In the genomic region with DNA sequence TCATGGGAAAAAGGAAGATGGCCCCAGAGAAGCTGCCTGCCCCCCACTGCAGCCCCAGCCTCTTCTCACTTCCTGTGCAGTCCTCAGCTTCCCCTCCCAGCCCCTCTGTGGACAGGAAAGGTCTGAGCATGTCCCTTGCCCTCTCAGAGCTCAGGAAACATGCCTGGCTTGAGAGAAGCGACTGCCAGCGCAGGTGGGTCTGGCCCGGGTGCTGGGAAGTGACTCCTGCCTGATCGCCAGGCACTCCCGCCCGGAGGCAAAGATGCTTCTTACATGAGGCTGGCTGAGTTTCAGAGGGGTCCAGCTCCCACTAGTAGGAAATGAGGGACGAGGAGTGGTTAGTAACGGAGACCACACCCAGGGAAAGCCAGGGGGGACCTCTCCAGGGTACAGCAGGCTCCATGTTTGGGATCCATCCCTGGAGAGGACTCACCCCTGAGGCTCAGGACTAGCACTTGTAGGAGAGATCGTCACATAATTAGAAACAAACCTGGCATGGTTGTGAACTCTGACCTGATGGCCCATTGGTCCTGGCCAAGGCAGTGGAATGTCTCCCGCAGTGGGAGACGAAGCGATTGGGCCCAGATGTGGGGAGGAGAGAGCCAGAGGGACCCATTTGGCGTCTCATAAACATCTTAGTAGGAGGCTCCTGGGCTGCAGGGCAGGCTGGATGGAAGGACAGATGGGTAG, we compare ENCODE assay signal across 23 cellular contexts. TPM values are rescaled to one million over a fixed set of nuclear protein-coding genes. Genes with fewer than 3 reads are reported as not detected.
DNase-seq lines count a peak whose midpoint lies in the region; ATAC-seq and TF ChIP-seq lines count a peak whose summit lies in the region.
"Had no signal": no experiment of that assay in that cellular context is flagged by ENCODE, and none has a peak within 500 bp of the region (broad histone marks: within the 10 kb centered on the region; RNA-seq: fewer than 3 reads in every experiment).

No MANE protein-coding gene starts in this region.

- H3K18ac ChIP-seq in neuronal stem cell (ENCODE audit: low read length), result peak overlapping the region; percentile 11

- H3K4ac ChIP-seq in neuronal stem cell (ENCODE audit: low read length), result no peak overlapping the region

- no peak overlapping the region for H3K27ac Mint-ChIP-seq in activated T-helper 2 cell treated with anti-CD3 and anti-CD28 coated beads, Interferon-gamma antibody, Interleukin-2, Interleukin-4, amounts not matched to agents 10 μg/mL and 5 μg/mL and 100 μg/mL, durations not matched to agents 14 hours and 24 hours and 36 hours
- H3K27ac Mint-ChIP-seq: activated naive CD8-positive, alpha-beta T cell treated with anti-CD3 and anti-CD28 coated beads for 36 hours; activated T-helper 1 cell treated with anti-CD3 and anti-CD28 coated beads, Interleukin-12 subunit alpha, Interleukin-12 subunit beta, Interleukin-2, Interleukin-4 antibody, amounts not matched to agents 30 ng/mL and 10 ng/mL and 1 ng/mL, durations not matched to agents 14 hours and 24 hours and 36 hours; stimulated activated naive CD8-positive, alpha-beta T cell treated with anti-CD3 and anti-CD28 coated beads, Interleukin-15, Interleukin-2, amounts not matched to agents 100 ng/mL and 50 ng/mL, for 24 hours had no signal

- no peaks in the 10 kb centered on the region for H3K27me3 Mint-ChIP-seq in activated T-helper 2 cell treated with anti-CD3 and anti-CD28 coated beads, Interferon-gamma antibody, Interleukin-2, Interleukin-4, amounts not matched to agents 10 μg/mL and 5 μg/mL and 100 μg/mL, durations not matched to agents 14 hours and 24 hours and 36 hours (ENCODE audit: low read depth)
- H3K27me3 Mint-ChIP-seq: stimulated activated naive CD8-positive, alpha-beta T cell treated with anti-CD3 and anti-CD28 coated beads, Interleukin-15, Interleukin-2, amounts not matched to agents 100 ng/mL and 50 ng/mL, for 24 hours had no signal

- peak; percentile 29 for DNase-seq in left ventricle myocardium superior
- DNase-seq in heart left ventricle, result no peak
- no peak for DNase-seq in esophagus muscularis mucosa (ENCODE audit: extremely low spot score)
- DNase-seq in neuronal stem cell (ENCODE audit: low spot score), result no peak
- no peak for DNase-seq in aorta
- DNase-seq in activated T-helper 2 cell treated with anti-CD3 and anti-CD28 coated beads, Interferon-gamma antibody, Interleukin-2, Interleukin-4, amounts not matched to agents 10 μg/mL and 5 μg/mL and 100 μg/mL, durations not matched to agents 14 hours and 24 hours and 36 hours (ENCODE audit: low spot score), result no peak
- DNase-seq in COLO668 (lab: John Stamatoyannopoulos, UW; ENCODE audit: unreplicated experiment), result no peak
- DNase-seq: activated naive CD8-positive, alpha-beta T cell treated with anti-CD3 and anti-CD28 coated beads for 36 hours; DMS 273 treated with DMSO at 0.1 percent for 48 hours; GF-D8; MM.1S; naive thymus-derived CD8-positive, alpha-beta T cell; NCI-H187; Peyer's patch had no signal

- H3K4me3 ChIP-seq in heart left ventricle (no peak overlapping the region), esophagus muscularis mucosa (no peak overlapping the region), neuronal stem cell (ENCODE audit: low read length in 2 of 2) (no peak overlapping the region), aorta (ENCODE audit: low read length in 2 of 2) (no peak overlapping the region)
- H3K4me3 ChIP-seq: GM12878, Peyer's patch, skin epidermis had no signal

- TF ChIP-seq POLR2A in heart left ventricle (IDR thresholded peaks at IDR 0.05) (no peak), esophagus muscularis mucosa (IDR thresholded peaks at IDR 0.05; ENCODE audit: low read depth) (no peak)

- H2AK5ac ChIP-seq in neuronal stem cell (ENCODE audit: low read depth, low read length), result no peak overlapping the region

- intact Hi-C loops in left ventricle myocardium superior (cut with micrococcal nuclease) (no loop called here), heart left ventricle (cut with DNase I) (no loop called here), esophagus muscularis mucosa (cut with DNase I) (no loop called here), aorta (cut with DNase I) (no loop called here)
- intact Hi-C loops in activated T-helper 2 cell treated with anti-CD3 and anti-CD28 coated beads, Interferon-gamma antibody, Interleukin-2, Interleukin-4, amounts not matched to agents 10 μg/mL and 5 μg/mL and 100 μg/mL, durations not matched to agents 14 hours and 24 hours and 36 hours (cut with micrococcal nuclease), result no loop called here

- H3K4me1 ChIP-seq in heart left ventricle (peaks cover 0 to 39% (median 10%) of the 10 kb centered on the region in 12 donors), esophagus muscularis mucosa (peaks cover 11 to 57% (median 57%) of the 10 kb centered on the region in 4 donors), neuronal stem cell (ENCODE audit: control insufficient read depth in 2 of 2, insufficient read depth in 1 of 2, low read depth in 1 of 2, low read length in 2 of 2) (peaks cover 13% of the 10 kb centered on the region in 2 donors), aorta (ENCODE audit: control insufficient read depth in 1 of 2, insufficient read depth in 2 of 2, low read length in 2 of 2) (no peaks in the 10 kb centered on the region)
- H3K4me1 ChIP-seq: Peyer's patch had no signal

- TF ChIP-seq EP300 in esophagus muscularis mucosa (IDR thresholded peaks at IDR 0.05), result no peak

- no peak overlapping the region for H2BK12ac ChIP-seq in neuronal stem cell (ENCODE audit: low read length)

- no peak overlapping the region for H2BK120ac ChIP-seq in neuronal stem cell (ENCODE audit: low read depth, low read length)

- H2BK15ac ChIP-seq in neuronal stem cell (ENCODE audit: low read length), result peak overlapping the region; percentile 14

- no peaks in the 10 kb centered on the region for H3K9me3 ChIP-seq in heart left ventricle
- no peaks in the 10 kb centered on the region for H3K9me3 ChIP-seq in esophagus muscularis mucosa
- H3K9me3 ChIP-seq in neuronal stem cell (replicated peaks in 1 of 2; ENCODE audit: control insufficient read depth in 2 of 2, insufficient read depth in 1 of 2, low read depth in 1 of 2, low read length in 2 of 2), result no peaks in the 10 kb centered on the region
- no peaks in the 10 kb centered on the region for H3K9me3 ChIP-seq in aorta (ENCODE audit: control insufficient read depth, low read length)
- H3K9me3 ChIP-seq: Peyer's patch had no signal

- H2AFZ ChIP-seq in neuronal stem cell (ENCODE audit: low read length), result peak overlapping the region; percentile 41

- no peak overlapping the region for H4K8ac ChIP-seq in neuronal stem cell (ENCODE audit: low read depth, low read length)

- H3K9ac ChIP-seq in neuronal stem cell (ENCODE audit: low read depth, low read length, poor library complexity), result no peak overlapping the region

- TF ChIP-seq CTCF in heart left ventricle (IDR thresholded peaks at IDR 0.05) (no peak), esophagus muscularis mucosa (IDR thresholded peaks at IDR 0.05) (no peak)

- no peak overlapping the region for H3K23ac ChIP-seq in neuronal stem cell (ENCODE audit: low read depth, low read length, poor library complexity)

- no peaks in the 10 kb centered on the region for H3K4me1 Mint-ChIP-seq in activated T-helper 2 cell treated with anti-CD3 and anti-CD28 coated beads, Interferon-gamma antibody, Interleukin-2, Interleukin-4, amounts not matched to agents 10 μg/mL and 5 μg/mL and 100 μg/mL, durations not matched to agents 14 hours and 24 hours and 36 hours (ENCODE audit: low read depth)
- H3K4me1 Mint-ChIP-seq: activated naive CD8-positive, alpha-beta T cell treated with anti-CD3 and anti-CD28 coated beads for 36 hours; CD14-positive monocyte; naive thymus-derived CD8-positive, alpha-beta T cell had no signal

- H3K4me3 Mint-ChIP-seq in activated T-helper 2 cell treated with anti-CD3 and anti-CD28 coated beads, Interferon-gamma antibody, Interleukin-2, Interleukin-4, amounts not matched to agents 10 μg/mL and 5 μg/mL and 100 μg/mL, durations not matched to agents 14 hours and 24 hours and 36 hours (ENCODE audit: low read depth), result no peak overlapping the region
- H3K4me3 Mint-ChIP-seq: activated naive CD8-positive, alpha-beta T cell treated with anti-CD3 and anti-CD28 coated beads for 36 hours; activated T-helper 1 cell treated with anti-CD3 and anti-CD28 coated beads, Interleukin-12 subunit alpha, Interleukin-12 subunit beta, Interleukin-2, Interleukin-4 antibody, amounts not matched to agents 30 ng/mL and 10 ng/mL and 1 ng/mL, durations not matched to agents 14 hours and 24 hours and 36 hours; brain; CD14-positive monocyte; naive thymus-derived CD8-positive, alpha-beta T cell; stimulated activated naive CD8-positive, alpha-beta T cell treated with anti-CD3 and anti-CD28 coated beads, Interleukin-15, Interleukin-2, amounts not matched to agents 100 ng/mL and 50 ng/mL, for 24 hours had no signal

- H3K27me3 ChIP-seq in heart left ventricle (no peaks in the 10 kb centered on the region), esophagus muscularis mucosa (no peaks in the 10 kb centered on the region), neuronal stem cell (ENCODE audit: control insufficient read depth in 3 of 3, insufficient read depth in 3 of 3, low read depth in 1 of 3, low read length in 3 of 3) (peaks cover 0 to 19% (median 2%) of the 10 kb centered on the region in 3 experiments), aorta (ENCODE audit: control insufficient read depth in 1 of 2, insufficient read depth in 2 of 2, low read length in 1 of 2) (no peaks in the 10 kb centered on the region)
- H3K27me3 ChIP-seq: Peyer's patch had no signal

- H3K14ac ChIP-seq in neuronal stem cell (ENCODE audit: low read length), result no peak overlapping the region

- WGBS in heart left ventricle, 4 donors, result 71 to 90% (median 81%) methylated on average over 13 of the region's 13 CpGs
- WGBS in esophagus muscularis mucosa, result 57% methylated on average over 6 of the region's 13 CpGs
- WGBS in neuronal stem cell (ENCODE audit: extremely low coverage in 2 of 2, insufficient read length in 2 of 2, insufficient replicate concordance in 1 of 2), 2 donors, result no CpG with 5 or more reads among the region's 13 CpGs
- whole genome bisulfite sequencing in aorta, 2 donors, result 19 to 25% methylated on average over 13 of the region's 13 CpGs

- no peaks in the 10 kb centered on the region for H3K36me3 Mint-ChIP-seq in activated T-helper 2 cell treated with anti-CD3 and anti-CD28 coated beads, Interferon-gamma antibody, Interleukin-2, Interleukin-4, amounts not matched to agents 10 μg/mL and 5 μg/mL and 100 μg/mL, durations not matched to agents 14 hours and 24 hours and 36 hours (ENCODE audit: low read depth)
- H3K36me3 Mint-ChIP-seq: activated naive CD8-positive, alpha-beta T cell treated with anti-CD3 and anti-CD28 coated beads for 36 hours; brain; CD14-positive monocyte; naive thymus-derived CD8-positive, alpha-beta T cell had no signal

- ATAC-seq in left ventricle myocardium superior (no peak), heart left ventricle (no peak), aorta (ENCODE audit: low FRiP score) (no peak), GM19035 (IDR thresholded peaks at IDR 0.05; ENCODE audit: unreplicated experiment) (no peak)
- ATAC-seq: GM12878; HCT116; naive thymus-derived CD8-positive, alpha-beta T cell; SK-N-SH treated with all-trans-retinoic acid at 6 μM for 48 hours had no signal

- H3K27ac ChIP-seq in heart left ventricle (no peak overlapping the region), esophagus muscularis mucosa (replicated peaks in 1 of 4) (peak overlapping the region in 3 of 4 donors; percentile 53 to 71 (median 68)), neuronal stem cell (replicated peaks; ENCODE audit: low read length) (no peak overlapping the region), aorta (ENCODE audit: low read depth in 1 of 2, low read length in 2 of 2) (peak overlapping the region; percentile 19 to 31)
- H3K27ac ChIP-seq: Peyer's patch had no signal

- H3K9me3 Mint-ChIP-seq in activated T-helper 2 cell treated with anti-CD3 and anti-CD28 coated beads, Interferon-gamma antibody, Interleukin-2, Interleukin-4, amounts not matched to agents 10 μg/mL and 5 μg/mL and 100 μg/mL, durations not matched to agents 14 hours and 24 hours and 36 hours, result no peaks in the 10 kb centered on the region
- H3K9me3 Mint-ChIP-seq: activated naive CD8-positive, alpha-beta T cell treated with anti-CD3 and anti-CD28 coated beads for 36 hours; activated T-helper 1 cell treated with anti-CD3 and anti-CD28 coated beads, Interleukin-12 subunit alpha, Interleukin-12 subunit beta, Interleukin-2, Interleukin-4 antibody, amounts not matched to agents 30 ng/mL and 10 ng/mL and 1 ng/mL, durations not matched to agents 14 hours and 24 hours and 36 hours; naive thymus-derived CD8-positive, alpha-beta T cell; stimulated activated naive CD8-positive, alpha-beta T cell treated with anti-CD3 and anti-CD28 coated beads, Interleukin-15, Interleukin-2, amounts not matched to agents 100 ng/mL and 50 ng/mL, for 24 hours had no signal

- H3K79me1 ChIP-seq in neuronal stem cell (ENCODE audit: low read depth, low read length), result no peaks in the 10 kb centered on the region

- H4K91ac ChIP-seq in neuronal stem cell (ENCODE audit: low read depth, low read length, poor library complexity), result no peak overlapping the region

- no peak overlapping the region for H3K4me2 ChIP-seq in neuronal stem cell (ENCODE audit: insufficient read depth, low read length, poor library complexity, severe bottlenecking)

- no peak overlapping the region for H2BK5ac ChIP-seq in neuronal stem cell (ENCODE audit: low read length)

- H3K36me3 ChIP-seq in heart left ventricle, result peaks cover 0 to 88% (median 21%) of the 10 kb centered on the region in 9 donors
- peaks cover 66 to 100% (median 83%) of the 10 kb centered on the region in 4 donors for H3K36me3 ChIP-seq in esophagus muscularis mucosa
- no peaks in the 10 kb centered on the region for H3K36me3 ChIP-seq in neuronal stem cell (replicated peaks in 1 of 2; ENCODE audit: control insufficient read depth in 2 of 2, insufficient read depth in 2 of 2, low read length in 2 of 2)
- H3K36me3 ChIP-seq in aorta (ENCODE audit: control insufficient read depth in 1 of 2, insufficient read depth in 2 of 2, low read length in 1 of 2), result peaks cover 0 to 14% of the 10 kb centered on the region in 2 donors
- H3K36me3 ChIP-seq: Peyer's patch had no signal

RNA-seq across cellular contexts. Expression of a gene that starts 12.3 kb away (rescaled TPM):
- total RNA-seq in left ventricle myocardium superior (29.0 TPM), heart left ventricle (10 to 100 TPM; 17.4 to 81.1 (median 42.8) TPM), esophagus muscularis mucosa (100 to 1,000 TPM; 337 to 646 (median 447) TPM), aorta (100 to 1,000 TPM; 556 to 836 TPM)
- polyA plus RNA-seq in heart left ventricle (10 to 100 TPM; 37.9 to 68.1 TPM), aorta (1,000 to 10,000 TPM in 1 of 2 donors, 100 to 1,000 TPM in 1; 262 to 1,097 TPM)
- 2.9 TPM for polyA plus RNA-seq in neuronal stem cell (2013, experiment 1 of 2)
- polyA plus RNA-seq in neuronal stem cell (2013, experiment 2 of 2), result 3.1 TPM
- total RNA-seq in activated T-helper 2 cell treated with anti-CD3 and anti-CD28 coated beads, Interferon-gamma antibody, Interleukin-2, Interleukin-4, amounts not matched to agents 10 μg/mL and 5 μg/mL and 100 μg/mL, durations not matched to agents 14 hours and 24 hours and 36 hours, result not detected in 2 replicates
- total RNA-seq: activated naive CD8-positive, alpha-beta T cell treated with anti-CD3 and anti-CD28 coated beads for 36 hours; activated T-helper 1 cell treated with anti-CD3 and anti-CD28 coated beads, Interleukin-12 subunit alpha, Interleukin-12 subunit beta, Interleukin-2, Interleukin-4 antibody, amounts not matched to agents 30 ng/mL and 10 ng/mL and 1 ng/mL, durations not matched to agents 14 hours and 24 hours and 36 hours; naive thymus-derived CD8-positive, alpha-beta T cell had no signal
- polyA plus RNA-seq: CD14-positive monocyte; naive thymus-derived CD8-positive, alpha-beta T cell had no signal

RNA-seq across cellular contexts. Expression of a gene that starts 43.4 kb away (rescaled TPM):
- total RNA-seq in left ventricle myocardium superior (9.4 TPM), heart left ventricle (10 to 100 TPM in 7 of 9 donors, 1 to 10 TPM in 2; 9.3 to 23.2 (median 11.6) TPM), esophagus muscularis mucosa (10 to 100 TPM in 3 of 4 donors, 1 to 10 TPM in 1; 10.0 to 19.3 (median 11.9) TPM), aorta (10 to 100 TPM; 14.7 to 18.9 TPM)
- polyA plus RNA-seq in heart left ventricle (1 to 10 TPM; 6.3 to 9.3 TPM), aorta (1 to 10 TPM; 6.1 to 8.4 TPM)
- polyA plus RNA-seq in neuronal stem cell (2013, experiment 1 of 2), result 62.3 TPM
- 60.7 TPM for polyA plus RNA-seq in neuronal stem cell (2013, experiment 2 of 2)
- 29.6 and 34.4 TPM in 2 replicates for total RNA-seq in activated T-helper 2 cell treated with anti-CD3 and anti-CD28 coated beads, Interferon-gamma antibody, Interleukin-2, Interleukin-4, amounts not matched to agents 10 μg/mL and 5 μg/mL and 100 μg/mL, durations not matched to agents 14 hours and 24 hours and 36 hours

Comparison
In these comparisons a context has a peak if more than half of its experiments do, and no peak if none do; other contexts are left out.
1. H3K27ac ChIP-seq: peak in esophagus muscularis mucosa (3 of 4) and aorta (2 of 2); none in heart left ventricle (0 of 12) and neuronal stem cell (single experiment).
2. RNA of a gene that starts 12.3 kb away (total RNA-seq): 556 to 836 TPM in aorta, 337 to 646 TPM in esophagus muscularis mucosa, 17.4 to 81.1 TPM in heart left ventricle and 29.0 TPM in left ventricle myocardium superior (single experiment); not detected in activated T-helper 2 cell treated with anti-CD3 and anti-CD28 coated beads, Interferon-gamma antibody, Interleukin-2, Interleukin-4, amounts not matched to agents 10 μg/mL and 5 μg/mL and 100 μg/mL, durations not matched to agents 14 hours and 24 hours and 36 hours; every median in the first group is over 10 times any median in the second.